ENCODE assay signal across 9 cellular contexts in genomic region chr16:67326472-67327309, GRCh38. TPM values are rescaled to one million over a fixed set of nuclear protein-coding genes. Genes with fewer than 3 reads are reported as not detected.
A peak's percentile ranks its signal among the peaks of the same experiment; 100 is the strongest.
DNase-seq lines count a peak whose midpoint lies in the region; ATAC-seq, FAIRE-seq and TF ChIP-seq lines count a peak whose summit lies in the region.
"Had no signal": no experiment of that assay in that cellular context is flagged by ENCODE, and none has a peak within 500 bp of the region (broad histone marks: within the 10 kb centered on the region; RNA-seq: fewer than 3 reads in every experiment).

TSS of gene KCTD19 (minus strand) at chr16:67326741. CDS start at chr16:67326707, 34 bp downstream.
A gene with protein sequence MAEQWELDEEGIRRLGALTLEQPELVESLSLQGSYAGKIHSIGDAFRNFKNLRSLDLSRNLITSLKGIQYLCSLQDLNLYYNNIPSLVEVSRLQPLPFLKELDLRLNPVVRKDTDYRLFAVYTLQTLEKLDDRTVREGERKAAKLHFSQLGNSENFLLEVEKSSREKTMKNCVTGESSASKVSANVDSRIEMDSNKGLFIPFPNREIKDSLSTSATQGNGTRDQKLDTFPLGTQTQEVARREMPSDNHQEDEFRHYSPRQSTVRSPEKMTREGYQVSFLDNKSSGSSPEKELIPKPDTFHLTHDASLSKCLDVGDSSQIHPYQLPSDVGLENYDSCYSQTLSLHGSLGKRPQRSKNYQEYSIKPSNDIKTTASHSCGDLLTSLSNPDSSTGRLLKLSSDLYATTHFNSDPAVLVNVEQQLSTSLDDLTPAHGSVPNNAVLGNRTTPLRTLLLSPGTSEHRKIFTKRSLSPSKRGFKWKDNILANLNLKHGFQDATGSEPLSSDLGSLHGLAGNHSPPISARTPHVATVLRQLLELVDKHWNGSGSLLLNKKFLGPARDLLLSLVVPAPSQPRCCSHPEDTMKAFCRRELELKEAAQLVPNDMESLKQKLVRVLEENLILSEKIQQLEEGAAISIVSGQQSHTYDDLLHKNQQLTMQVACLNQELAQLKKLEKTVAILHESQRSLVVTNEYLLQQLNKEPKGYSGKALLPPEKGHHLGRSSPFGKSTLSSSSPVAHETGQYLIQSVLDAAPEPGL (plus strand): TSS chr16:67326815. CDS start chr16:67326863, 48 bp downstream.

- peak; percentile 62 for DNase-seq in D721Med (ENCODE audit: insufficient read length, low spot score)
- DNase-seq in activated CD4-positive, CD25-positive, alpha-beta regulatory T cell treated with anti-CD3 and anti-CD28 coated beads, Interleukin-2, amount 50 U/mL, for 16 hours (ENCODE audit: low read depth, low spot score): peak; percentile 10
- peak; percentile 78 for DNase-seq in cerebellum (ENCODE audit: low spot score)
- DNase-seq in left lung: peak; percentile 64 to 91
- DNase-seq in stimulated activated CD4-positive, alpha-beta T cell treated with anti-CD3 and anti-CD28 coated beads, Interleukin-2, amount 100 ng/mL, for 24 hours: peak; percentile 57 to 78
- DNase-seq in NCI-H1048 (lab: John Stamatoyannopoulos, UW): no peak

- FAIRE-seq in D721Med (lab: Jason Lieb, UNC): no peak

- intact Hi-C loops in left lung (cut with DNase I): no loop called here

- H3K9me3 ChIP-seq in Loucy (ENCODE audit: insufficient read depth, low read depth, low read length): no peaks in the 10 kb centered on the region
- no peaks in the 10 kb centered on the region for H3K9me3 ChIP-seq in left lung

- TF ChIP-seq CTCF in D721Med (IDR thresholded peaks at IDR 0.05; ENCODE audit: insufficient read depth, missing control alignments): peak; percentile 47
- TF ChIP-seq CTCF in Loucy (conservative IDR thresholded peaks at IDR 0.05; ENCODE audit: low read length): peak; percentile 71
- TF ChIP-seq CTCF in left lung (IDR thresholded peaks at IDR 0.05): peak; percentile 28 to 56

- H3K4me1 ChIP-seq in Loucy (ENCODE audit: insufficient read depth, low read length, poor library complexity, severe bottlenecking): peaks cover 10% of the 10 kb centered on the region
- H3K4me1 ChIP-seq in left lung: peaks cover 9 to 30% of the 10 kb centered on the region in 2 donors

- H3K27me3 ChIP-seq in Loucy (ENCODE audit: insufficient read depth, low read length, poor library complexity, severe bottlenecking) (no peaks in the 10 kb centered on the region), left lung (peaks cover 0 to 31% of the 10 kb centered on the region in 2 donors)

- H3K9me2 ChIP-seq in Loucy (replicated peaks; ENCODE audit: low read depth, low read length): no peaks in the 10 kb centered on the region

- H3K4me3 ChIP-seq in Loucy (ENCODE audit: low read length, poor library complexity, severe bottlenecking) (peak within 1 kb of the TSS; percentile 84), left lung (peak within 1 kb of the TSS; percentile 34 to 37)

- H4K20me1 ChIP-seq in Loucy (ENCODE audit: insufficient read depth, low read length, poor library complexity, severe bottlenecking): no peaks in the 10 kb centered on the region

- ATAC-seq in left lung (peak; percentile 97), HG02885 (IDR thresholded peaks at IDR 0.05; ENCODE audit: poor library complexity, unreplicated experiment) (no peak)

- H3K36me3 ChIP-seq in Loucy (ENCODE audit: insufficient read depth, low read length): no peaks in the 10 kb centered on the region
- H3K36me3 ChIP-seq in left lung: no peaks in the 10 kb centered on the region

- no peak within 1 kb of the TSS for H3K27ac ChIP-seq in left lung
- H3K27ac ChIP-seq: KMS-11 had no signal

- H3K9ac ChIP-seq in Loucy (ENCODE audit: low read depth, low read length, poor library complexity, severe bottlenecking): peak within 1 kb of the TSS; percentile 93
- H3K9ac ChIP-seq: KMS-11 had no signal

- H3F3A ChIP-seq in Loucy (ENCODE audit: low read depth): peaks cover 6% of the 10 kb centered on the region; the same call in 1 of the 2 replicates

- peak within 1 kb of the TSS; percentile 87 for H2AFZ ChIP-seq in Loucy (ENCODE audit: low read length)

- H3K79me2 ChIP-seq in Loucy (ENCODE audit: insufficient read depth, low read length): no peaks in the 10 kb centered on the region

- peak within 1 kb of the TSS; percentile 85 for H3K4me2 ChIP-seq in Loucy (ENCODE audit: low read depth, low read length, poor library complexity, severe bottlenecking)
- H3K4me2 ChIP-seq: KMS-11 had no signal

RNA-seq across cellular contexts. Expression of gene KCTD19, which starts in this region (rescaled TPM):
- total RNA-seq in cerebellum (2.2 TPM), left lung (under 1 TPM in 1 of 2 donors, not detected in 1; 0.73 TPM)

RNA-seq across cellular contexts. Expression of the second gene that starts in this region (rescaled TPM):
- total RNA-seq in cerebellum: 9.5 TPM
- total RNA-seq in left lung: 10 to 100 TPM in 1 of 2 donors, 1 to 10 TPM in 1; 3.0 to 19.5 TPM
